In the genomic region with DNA sequence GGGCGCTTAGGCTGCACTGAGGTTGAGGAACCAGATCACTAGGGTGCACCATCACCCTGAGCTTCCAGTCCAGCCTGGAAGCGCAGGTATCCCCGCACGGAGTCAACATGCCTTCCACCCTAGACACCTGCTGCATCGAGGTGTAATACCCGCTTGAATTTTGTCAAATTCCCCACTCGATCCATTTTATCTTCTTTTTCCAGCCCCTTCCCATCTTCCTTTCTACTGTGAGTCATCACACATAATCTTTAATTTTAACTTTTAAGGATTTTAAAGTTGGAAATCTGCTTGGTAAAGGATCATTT, we compare ENCODE assay signal across 8 cellular contexts. TPM values are rescaled to one million over a fixed set of nuclear protein-coding genes. Genes with fewer than 3 reads are reported as not detected.
DNase-seq lines count a peak whose midpoint lies in the region; ATAC-seq and TF ChIP-seq lines count a peak whose summit lies in the region.

No MANE protein-coding gene starts in this region.

- TF ChIP-seq RAD21 in liver (IDR thresholded peaks at IDR 0.05) = peak; percentile 18 to 41

- H3K27ac ChIP-seq in liver (ENCODE audit: low read depth in 1 of 2, low read length in 2 of 2) (no peak overlapping the region), upper lobe of right lung (no peak overlapping the region)

- peak overlapping the region; percentile 100 for H3K4me3 Mint-ChIP-seq in activated CD8-positive, alpha-beta memory T cell treated with anti-CD3 and anti-CD28 coated beads, Interleukin-2, amount 10 ng/mL, durations not matched to agents 7 days and 5 days
- H3K4me3 Mint-ChIP-seq in activated naive CD8-positive, alpha-beta T cell = peak overlapping the region; percentile 98

- H3K9me3 ChIP-seq in liver (ENCODE audit: control insufficient read depth in 4 of 4, low read length in 3 of 4) = no peaks in the 10 kb centered on the region
- H3K9me3 ChIP-seq in upper lobe of right lung = no peaks in the 10 kb centered on the region

- 2% methylated on average over 7 of the region's 7 CpGs for WGBS in liver

- H3K27me3 ChIP-seq in liver (ENCODE audit: control insufficient read depth in 4 of 4, insufficient read depth in 4 of 4, low read length in 3 of 4) = no peaks in the 10 kb centered on the region
- H3K27me3 ChIP-seq in upper lobe of right lung = no peaks in the 10 kb centered on the region

- DNase-seq in activated CD8-positive, alpha-beta memory T cell treated with anti-CD3 and anti-CD28 coated beads, Interleukin-2, amount 10 ng/mL, durations not matched to agents 7 days and 5 days = no peak
- no peak for DNase-seq in activated CD8-positive, alpha-beta memory T cell treated with anti-CD3 and anti-CD28 coated beads, Interleukin-2, amount 50 U/mL, for 4 hours
- DNase-seq in upper lobe of right lung = no peak
- DNase-seq in NCI-H2227 (lab: John Stamatoyannopoulos, UW; ENCODE audit: unreplicated experiment) = no peak
- DNase-seq in activated CD8-positive, alpha-beta memory T cell treated with anti-CD3 and anti-CD28 coated beads for 24 hours = no peak

- ATAC-seq in activated CD8-positive, alpha-beta memory T cell treated with anti-CD3 and anti-CD28 coated beads, Interleukin-2, amount 10 ng/mL, durations not matched to agents 7 days and 5 days = peak; percentile 32
- peak; percentile 36 for ATAC-seq in HG03095 (IDR thresholded peaks at IDR 0.05; ENCODE audit: unreplicated experiment)
- ATAC-seq in upper lobe of right lung = peak; percentile 61

- TF ChIP-seq CTCF in liver (IDR thresholded peaks at IDR 0.05; ENCODE audit: low read depth, low read length, missing input control) (no peak), upper lobe of right lung (IDR thresholded peaks at IDR 0.05) (no peak)

- peaks cover 2 to 11% (median 7%) of the 10 kb centered on the region in 4 donors for H3K4me1 ChIP-seq in liver (ENCODE audit: control insufficient read depth in 4 of 4, insufficient read depth in 4 of 4, low read length in 3 of 4)
- H3K4me1 ChIP-seq in upper lobe of right lung = peaks cover 7% of the 10 kb centered on the region

- H3K27ac Mint-ChIP-seq in activated CD8-positive, alpha-beta memory T cell treated with anti-CD3 and anti-CD28 coated beads, Interleukin-2, amount 10 ng/mL, durations not matched to agents 7 days and 5 days = peak overlapping the region; percentile 96
- H3K27ac Mint-ChIP-seq in activated naive CD8-positive, alpha-beta T cell = peak overlapping the region; percentile 34

- peaks cover 38% of the 10 kb centered on the region for H3K36me3 Mint-ChIP-seq in activated CD8-positive, alpha-beta memory T cell treated with anti-CD3 and anti-CD28 coated beads, Interleukin-2, amount 10 ng/mL, durations not matched to agents 7 days and 5 days
- peaks cover 9% of the 10 kb centered on the region for H3K36me3 Mint-ChIP-seq in activated naive CD8-positive, alpha-beta T cell

- no peaks in the 10 kb centered on the region for H3K27me3 Mint-ChIP-seq in activated CD8-positive, alpha-beta memory T cell treated with anti-CD3 and anti-CD28 coated beads, Interleukin-2, amount 10 ng/mL, durations not matched to agents 7 days and 5 days
- H3K27me3 Mint-ChIP-seq in activated naive CD8-positive, alpha-beta T cell = no peaks in the 10 kb centered on the region

- H3K4me3 ChIP-seq in liver (ENCODE audit: low read depth in 1 of 3, low read length in 3 of 3) (peak overlapping the region; percentile 79 to 86 (median 81)), upper lobe of right lung (peak overlapping the region; percentile 87)

- H3K9me3 Mint-ChIP-seq in activated CD8-positive, alpha-beta memory T cell treated with anti-CD3 and anti-CD28 coated beads, Interleukin-2, amount 10 ng/mL, durations not matched to agents 7 days and 5 days (ENCODE audit: low read depth) = no peaks in the 10 kb centered on the region
- H3K9me3 Mint-ChIP-seq in activated naive CD8-positive, alpha-beta T cell (ENCODE audit: low read depth) = no peaks in the 10 kb centered on the region

- peaks cover 47% of the 10 kb centered on the region for H3K4me1 Mint-ChIP-seq in activated CD8-positive, alpha-beta memory T cell treated with anti-CD3 and anti-CD28 coated beads, Interleukin-2, amount 10 ng/mL, durations not matched to agents 7 days and 5 days
- peaks cover 23% of the 10 kb centered on the region for H3K4me1 Mint-ChIP-seq in activated naive CD8-positive, alpha-beta T cell (ENCODE audit: low read depth)

- CTCF ChIA-PET in activated CD8-positive, alpha-beta memory T cell treated with anti-CD3 and anti-CD28 coated beads, Interleukin-2, amount 10 ng/mL, durations not matched to agents 7 days and 5 days (lab: Charles Lee) = interaction anchor here (1.1 kb wide), 1 partner anchor 11 kb away, joined by 4 read pairs; no protein-coding TSS in a partner anchor

- intact Hi-C loops in upper lobe of right lung (cut with DNase I) = no loop called here

- H3K36me3 ChIP-seq in liver (ENCODE audit: control insufficient read depth in 4 of 4, insufficient read depth in 3 of 4, low read depth in 1 of 4, low read length in 3 of 4) (no peaks in the 10 kb centered on the region), upper lobe of right lung (no peaks in the 10 kb centered on the region)

- H3K9ac ChIP-seq in liver (ENCODE audit: low read depth in 1 of 2, low read length in 2 of 2) = no peak overlapping the region

TF ChIP-seq in liver, 16 proteins besides CTCF, POLR2A, EP300 and RAD21:
- TF ChIP-seq HNF4G (IDR thresholded peaks at IDR 0.05) (no peak), JUND (IDR thresholded peaks at IDR 0.05) (no peak), TAF1 (conservative IDR thresholded peaks at IDR 0.05) (no peak), FOXA1 (IDR thresholded peaks at IDR 0.05) (no peak), YY1 (IDR thresholded peaks at IDR 0.05) (no peak), SP1 (IDR thresholded peaks at IDR 0.05) (no peak), RXRA (IDR thresholded peaks at IDR 0.05) (no peak), EGR1 (IDR thresholded peaks at IDR 0.05; ENCODE audit: low read depth in 2 of 2) (no peak), NR2F2 (IDR thresholded peaks at IDR 0.05) (no peak), GABPA (IDR thresholded peaks at IDR 0.05 in 1 of 2, conservative IDR thresholded peaks at IDR 0.05 in 1 of 2) (no peak), HNF4A (conservative IDR thresholded peaks at IDR 0.05) (no peak), FOXA2 (IDR thresholded peaks at IDR 0.05) (no peak)
- TF ChIP-seq, protein P1, sequence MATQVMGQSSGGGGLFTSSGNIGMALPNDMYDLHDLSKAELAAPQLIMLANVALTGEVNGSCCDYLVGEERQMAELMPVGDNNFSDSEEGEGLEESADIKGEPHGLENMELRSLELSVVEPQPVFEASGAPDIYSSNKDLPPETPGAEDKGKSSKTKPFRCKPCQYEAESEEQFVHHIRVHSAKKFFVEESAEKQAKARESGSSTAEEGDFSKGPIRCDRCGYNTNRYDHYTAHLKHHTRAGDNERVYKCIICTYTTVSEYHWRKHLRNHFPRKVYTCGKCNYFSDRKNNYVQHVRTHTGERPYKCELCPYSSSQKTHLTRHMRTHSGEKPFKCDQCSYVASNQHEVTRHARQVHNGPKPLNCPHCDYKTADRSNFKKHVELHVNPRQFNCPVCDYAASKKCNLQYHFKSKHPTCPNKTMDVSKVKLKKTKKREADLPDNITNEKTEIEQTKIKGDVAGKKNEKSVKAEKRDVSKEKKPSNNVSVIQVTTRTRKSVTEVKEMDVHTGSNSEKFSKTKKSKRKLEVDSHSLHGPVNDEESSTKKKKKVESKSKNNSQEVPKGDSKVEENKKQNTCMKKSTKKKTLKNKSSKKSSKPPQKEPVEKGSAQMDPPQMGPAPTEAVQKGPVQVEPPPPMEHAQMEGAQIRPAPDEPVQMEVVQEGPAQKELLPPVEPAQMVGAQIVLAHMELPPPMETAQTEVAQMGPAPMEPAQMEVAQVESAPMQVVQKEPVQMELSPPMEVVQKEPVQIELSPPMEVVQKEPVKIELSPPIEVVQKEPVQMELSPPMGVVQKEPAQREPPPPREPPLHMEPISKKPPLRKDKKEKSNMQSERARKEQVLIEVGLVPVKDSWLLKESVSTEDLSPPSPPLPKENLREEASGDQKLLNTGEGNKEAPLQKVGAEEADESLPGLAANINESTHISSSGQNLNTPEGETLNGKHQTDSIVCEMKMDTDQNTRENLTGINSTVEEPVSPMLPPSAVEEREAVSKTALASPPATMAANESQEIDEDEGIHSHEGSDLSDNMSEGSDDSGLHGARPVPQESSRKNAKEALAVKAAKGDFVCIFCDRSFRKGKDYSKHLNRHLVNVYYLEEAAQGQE (IDR thresholded peaks at IDR 0.05) = no peak
- TF ChIP-seq, protein P2, sequence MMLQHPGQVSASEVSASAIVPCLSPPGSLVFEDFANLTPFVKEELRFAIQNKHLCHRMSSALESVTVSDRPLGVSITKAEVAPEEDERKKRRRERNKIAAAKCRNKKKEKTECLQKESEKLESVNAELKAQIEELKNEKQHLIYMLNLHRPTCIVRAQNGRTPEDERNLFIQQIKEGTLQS (IDR thresholded peaks at IDR 0.05) = no peak
- TF ChIP-seq, protein P3, sequence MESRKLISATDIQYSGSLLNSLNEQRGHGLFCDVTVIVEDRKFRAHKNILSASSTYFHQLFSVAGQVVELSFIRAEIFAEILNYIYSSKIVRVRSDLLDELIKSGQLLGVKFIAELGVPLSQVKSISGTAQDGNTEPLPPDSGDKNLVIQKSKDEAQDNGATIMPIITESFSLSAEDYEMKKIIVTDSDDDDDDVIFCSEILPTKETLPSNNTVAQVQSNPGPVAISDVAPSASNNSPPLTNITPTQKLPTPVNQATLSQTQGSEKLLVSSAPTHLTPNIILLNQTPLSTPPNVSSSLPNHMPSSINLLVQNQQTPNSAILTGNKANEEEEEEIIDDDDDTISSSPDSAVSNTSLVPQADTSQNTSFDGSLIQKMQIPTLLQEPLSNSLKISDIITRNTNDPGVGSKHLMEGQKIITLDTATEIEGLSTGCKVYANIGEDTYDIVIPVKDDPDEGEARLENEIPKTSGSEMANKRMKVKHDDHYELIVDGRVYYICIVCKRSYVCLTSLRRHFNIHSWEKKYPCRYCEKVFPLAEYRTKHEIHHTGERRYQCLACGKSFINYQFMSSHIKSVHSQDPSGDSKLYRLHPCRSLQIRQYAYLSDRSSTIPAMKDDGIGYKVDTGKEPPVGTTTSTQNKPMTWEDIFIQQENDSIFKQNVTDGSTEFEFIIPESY (IDR thresholded peaks at IDR 0.05) = no peak
- TF ChIP-seq, protein P4, sequence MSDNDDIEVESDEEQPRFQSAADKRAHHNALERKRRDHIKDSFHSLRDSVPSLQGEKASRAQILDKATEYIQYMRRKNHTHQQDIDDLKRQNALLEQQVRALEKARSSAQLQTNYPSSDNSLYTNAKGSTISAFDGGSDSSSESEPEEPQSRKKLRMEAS (IDR thresholded peaks at IDR 0.05) = no peak

RNA-seq across cellular contexts. Expression of a gene that starts 0.8 kb away (rescaled TPM):
- total RNA-seq in activated CD8-positive, alpha-beta memory T cell treated with anti-CD3 and anti-CD28 coated beads, Interleukin-2, amount 10 ng/mL, durations not matched to agents 7 days and 5 days = 10 to 100 TPM; 60.1 to 66.1 TPM
- total RNA-seq in liver (10 to 100 TPM in 1 of 2 donors, under 1 TPM in 1; 0.42 to 28.9 TPM), upper lobe of right lung (0.69 TPM)
- under 1 TPM; 0.68 to 0.78 TPM for polyA plus RNA-seq in liver
